Comparison of ENCODE assay signal across 1 cellular context in the genomic region with DNA sequence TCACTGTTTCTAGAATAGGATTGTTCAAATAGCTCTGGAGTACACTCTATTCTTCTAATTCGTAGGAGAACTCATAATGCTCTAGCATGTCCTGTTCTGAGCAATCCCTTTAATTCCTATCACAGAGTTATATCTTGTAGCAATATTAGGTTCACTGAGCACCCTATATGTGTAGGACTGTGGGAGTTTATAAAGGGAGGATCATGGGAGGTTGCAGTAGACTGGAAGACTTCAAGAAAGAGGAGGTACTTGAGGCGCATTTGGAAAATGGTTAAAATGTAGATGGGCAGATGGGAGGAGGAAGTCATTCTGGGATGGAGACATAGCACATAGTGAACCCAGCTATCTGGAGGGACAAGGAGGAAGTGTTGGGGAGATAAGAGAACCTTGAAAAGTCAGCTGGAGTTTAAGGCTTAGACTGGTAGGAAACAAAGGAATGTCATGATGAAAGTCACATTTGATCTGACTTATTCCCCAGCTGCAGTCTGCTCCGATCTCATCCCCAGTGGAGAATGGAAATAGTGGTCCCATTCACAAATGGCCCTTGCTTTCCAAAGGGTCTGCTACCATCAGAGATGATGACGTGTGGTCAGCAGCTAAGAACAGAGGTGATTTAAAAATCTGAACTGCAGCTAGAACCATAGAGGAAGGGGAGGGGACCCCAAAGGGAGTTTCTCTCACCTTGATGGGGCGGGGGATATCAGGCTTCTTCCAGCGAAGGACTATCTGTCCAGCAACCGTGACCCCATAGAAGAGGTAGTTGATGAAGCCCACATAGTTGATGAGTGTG.
TF ChIP-seq lines count a peak whose summit lies in the region.

No MANE protein-coding gene starts in this region.

TF ChIP-seq in K562, 482 proteins besides CTCF, POLR2A, EP300 and RAD21 (continues in another document):
- TF ChIP-seq TRIM24 (IDR thresholded peaks at IDR 0.05) (peak in 1 of 2 experiments; percentile 60; a peak in 2 of 4 replicates), MCM2 (IDR thresholded peaks at IDR 0.05; ENCODE audit: low read depth) (no peak), RBM25 (IDR thresholded peaks at IDR 0.05; ENCODE audit: low read depth, low read length, severe bottlenecking) (no peak), CHD4 (IDR thresholded peaks at IDR 0.05; ENCODE audit: insufficient read depth, insufficient replicate concordance, low read depth, low read length, poor library complexity, severe bottlenecking) (no peak), KDM5B (IDR thresholded peaks at IDR 0.05; ENCODE audit: insufficient replicate concordance, low read depth, low read length) (no peak), SMARCC2 (IDR thresholded peaks at IDR 0.05; ENCODE audit: low read depth) (no peak), CEBPB (tag; IDR thresholded peaks at IDR 0.05) (no peak), ZNF239 (CRISPR knock-in tag; IDR thresholded peaks at IDR 0.05) (no peak), RBBP5 (IDR thresholded peaks at IDR 0.05; ENCODE audit: borderline replicate concordance, insufficient read depth, low read length, poor library complexity, severe bottlenecking) (no peak), GATAD2B (IDR thresholded peaks at IDR 0.05; ENCODE audit: borderline replicate concordance) (no peak), CHD2 (IDR thresholded peaks at IDR 0.05; ENCODE audit: low read depth, low read length) (no peak), MYNN (IDR thresholded peaks at IDR 0.05) (no peak), MYNN (CRISPR knock-in tag; IDR thresholded peaks at IDR 0.05) (no peak), FOXA3 (CRISPR knock-in tag; conservative IDR thresholded peaks at IDR 0.05 in 1 of 2, IDR thresholded peaks at IDR 0.05 in 1 of 2) (0 out of 4 replicates have a peak, but pooled peaks of 1 of the 2 experiments have one; percentile 10), ESRRA (IDR thresholded peaks at IDR 0.05; ENCODE audit: borderline replicate concordance, low read depth) (peak; percentile 54; the same call in 1 of the 2 replicates), JUND (IDR thresholded peaks at IDR 0.05; ENCODE audit: borderline replicate concordance, low read depth, low read length) (no peak; the same call in 1 of the 2 replicates), JUND (tag; IDR thresholded peaks at IDR 0.05; ENCODE audit: borderline replicate concordance, low read depth, low read length) (peak; percentile 34; the same call in 1 of the 3 replicates), SPI1 (IDR thresholded peaks at IDR 0.05; ENCODE audit: borderline replicate concordance, low read depth, low read length) (peak; percentile 91; the same call in 1 of the 2 replicates), NEUROD1 (IDR thresholded peaks at IDR 0.05; ENCODE audit: borderline replicate concordance, low read depth, low read length, partially characterized antibody) (no peak), POLR3A (IDR thresholded peaks at IDR 0.05; ENCODE audit: borderline replicate concordance, extremely low read depth, insufficient read depth, insufficient read length) (no peak), ZBTB1 (CRISPR knock-in tag; IDR thresholded peaks at IDR 0.05; ENCODE audit: borderline replicate concordance, low read depth) (no peak), KAT7 (CRISPR knock-in tag; IDR thresholded peaks at IDR 0.05; ENCODE audit: borderline replicate concordance) (no peak), ZFP1 (CRISPR knock-in tag; IDR thresholded peaks at IDR 0.05) (no peak), NCOR1 (IDR thresholded peaks at IDR 0.05) (peak; percentile 74; the same call in 1 of the 2 replicates), MECOM (CRISPR knock-in tag; IDR thresholded peaks at IDR 0.05) (peak; percentile 57; the same call in 1 of the 2 replicates)
- TF ChIP-seq, protein P1, sequence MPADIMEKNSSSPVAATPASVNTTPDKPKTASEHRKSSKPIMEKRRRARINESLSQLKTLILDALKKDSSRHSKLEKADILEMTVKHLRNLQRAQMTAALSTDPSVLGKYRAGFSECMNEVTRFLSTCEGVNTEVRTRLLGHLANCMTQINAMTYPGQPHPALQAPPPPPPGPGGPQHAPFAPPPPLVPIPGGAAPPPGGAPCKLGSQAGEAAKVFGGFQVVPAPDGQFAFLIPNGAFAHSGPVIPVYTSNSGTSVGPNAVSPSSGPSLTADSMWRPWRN (IDR thresholded peaks at IDR 0.05; ENCODE audit: low read depth) = no peak
- TF ChIP-seq, protein P2, sequence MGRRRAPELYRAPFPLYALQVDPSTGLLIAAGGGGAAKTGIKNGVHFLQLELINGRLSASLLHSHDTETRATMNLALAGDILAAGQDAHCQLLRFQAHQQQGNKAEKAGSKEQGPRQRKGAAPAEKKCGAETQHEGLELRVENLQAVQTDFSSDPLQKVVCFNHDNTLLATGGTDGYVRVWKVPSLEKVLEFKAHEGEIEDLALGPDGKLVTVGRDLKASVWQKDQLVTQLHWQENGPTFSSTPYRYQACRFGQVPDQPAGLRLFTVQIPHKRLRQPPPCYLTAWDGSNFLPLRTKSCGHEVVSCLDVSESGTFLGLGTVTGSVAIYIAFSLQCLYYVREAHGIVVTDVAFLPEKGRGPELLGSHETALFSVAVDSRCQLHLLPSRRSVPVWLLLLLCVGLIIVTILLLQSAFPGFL (CRISPR knock-in tag; IDR thresholded peaks at IDR 0.05) = no peak
- TF ChIP-seq, protein P3, sequence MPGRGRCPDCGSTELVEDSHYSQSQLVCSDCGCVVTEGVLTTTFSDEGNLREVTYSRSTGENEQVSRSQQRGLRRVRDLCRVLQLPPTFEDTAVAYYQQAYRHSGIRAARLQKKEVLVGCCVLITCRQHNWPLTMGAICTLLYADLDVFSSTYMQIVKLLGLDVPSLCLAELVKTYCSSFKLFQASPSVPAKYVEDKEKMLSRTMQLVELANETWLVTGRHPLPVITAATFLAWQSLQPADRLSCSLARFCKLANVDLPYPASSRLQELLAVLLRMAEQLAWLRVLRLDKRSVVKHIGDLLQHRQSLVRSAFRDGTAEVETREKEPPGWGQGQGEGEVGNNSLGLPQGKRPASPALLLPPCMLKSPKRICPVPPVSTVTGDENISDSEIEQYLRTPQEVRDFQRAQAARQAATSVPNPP (IDR thresholded peaks at IDR 0.05; ENCODE audit: borderline replicate concordance, insufficient read depth, insufficient read length) = no peak
- TF ChIP-seq, protein P4, sequence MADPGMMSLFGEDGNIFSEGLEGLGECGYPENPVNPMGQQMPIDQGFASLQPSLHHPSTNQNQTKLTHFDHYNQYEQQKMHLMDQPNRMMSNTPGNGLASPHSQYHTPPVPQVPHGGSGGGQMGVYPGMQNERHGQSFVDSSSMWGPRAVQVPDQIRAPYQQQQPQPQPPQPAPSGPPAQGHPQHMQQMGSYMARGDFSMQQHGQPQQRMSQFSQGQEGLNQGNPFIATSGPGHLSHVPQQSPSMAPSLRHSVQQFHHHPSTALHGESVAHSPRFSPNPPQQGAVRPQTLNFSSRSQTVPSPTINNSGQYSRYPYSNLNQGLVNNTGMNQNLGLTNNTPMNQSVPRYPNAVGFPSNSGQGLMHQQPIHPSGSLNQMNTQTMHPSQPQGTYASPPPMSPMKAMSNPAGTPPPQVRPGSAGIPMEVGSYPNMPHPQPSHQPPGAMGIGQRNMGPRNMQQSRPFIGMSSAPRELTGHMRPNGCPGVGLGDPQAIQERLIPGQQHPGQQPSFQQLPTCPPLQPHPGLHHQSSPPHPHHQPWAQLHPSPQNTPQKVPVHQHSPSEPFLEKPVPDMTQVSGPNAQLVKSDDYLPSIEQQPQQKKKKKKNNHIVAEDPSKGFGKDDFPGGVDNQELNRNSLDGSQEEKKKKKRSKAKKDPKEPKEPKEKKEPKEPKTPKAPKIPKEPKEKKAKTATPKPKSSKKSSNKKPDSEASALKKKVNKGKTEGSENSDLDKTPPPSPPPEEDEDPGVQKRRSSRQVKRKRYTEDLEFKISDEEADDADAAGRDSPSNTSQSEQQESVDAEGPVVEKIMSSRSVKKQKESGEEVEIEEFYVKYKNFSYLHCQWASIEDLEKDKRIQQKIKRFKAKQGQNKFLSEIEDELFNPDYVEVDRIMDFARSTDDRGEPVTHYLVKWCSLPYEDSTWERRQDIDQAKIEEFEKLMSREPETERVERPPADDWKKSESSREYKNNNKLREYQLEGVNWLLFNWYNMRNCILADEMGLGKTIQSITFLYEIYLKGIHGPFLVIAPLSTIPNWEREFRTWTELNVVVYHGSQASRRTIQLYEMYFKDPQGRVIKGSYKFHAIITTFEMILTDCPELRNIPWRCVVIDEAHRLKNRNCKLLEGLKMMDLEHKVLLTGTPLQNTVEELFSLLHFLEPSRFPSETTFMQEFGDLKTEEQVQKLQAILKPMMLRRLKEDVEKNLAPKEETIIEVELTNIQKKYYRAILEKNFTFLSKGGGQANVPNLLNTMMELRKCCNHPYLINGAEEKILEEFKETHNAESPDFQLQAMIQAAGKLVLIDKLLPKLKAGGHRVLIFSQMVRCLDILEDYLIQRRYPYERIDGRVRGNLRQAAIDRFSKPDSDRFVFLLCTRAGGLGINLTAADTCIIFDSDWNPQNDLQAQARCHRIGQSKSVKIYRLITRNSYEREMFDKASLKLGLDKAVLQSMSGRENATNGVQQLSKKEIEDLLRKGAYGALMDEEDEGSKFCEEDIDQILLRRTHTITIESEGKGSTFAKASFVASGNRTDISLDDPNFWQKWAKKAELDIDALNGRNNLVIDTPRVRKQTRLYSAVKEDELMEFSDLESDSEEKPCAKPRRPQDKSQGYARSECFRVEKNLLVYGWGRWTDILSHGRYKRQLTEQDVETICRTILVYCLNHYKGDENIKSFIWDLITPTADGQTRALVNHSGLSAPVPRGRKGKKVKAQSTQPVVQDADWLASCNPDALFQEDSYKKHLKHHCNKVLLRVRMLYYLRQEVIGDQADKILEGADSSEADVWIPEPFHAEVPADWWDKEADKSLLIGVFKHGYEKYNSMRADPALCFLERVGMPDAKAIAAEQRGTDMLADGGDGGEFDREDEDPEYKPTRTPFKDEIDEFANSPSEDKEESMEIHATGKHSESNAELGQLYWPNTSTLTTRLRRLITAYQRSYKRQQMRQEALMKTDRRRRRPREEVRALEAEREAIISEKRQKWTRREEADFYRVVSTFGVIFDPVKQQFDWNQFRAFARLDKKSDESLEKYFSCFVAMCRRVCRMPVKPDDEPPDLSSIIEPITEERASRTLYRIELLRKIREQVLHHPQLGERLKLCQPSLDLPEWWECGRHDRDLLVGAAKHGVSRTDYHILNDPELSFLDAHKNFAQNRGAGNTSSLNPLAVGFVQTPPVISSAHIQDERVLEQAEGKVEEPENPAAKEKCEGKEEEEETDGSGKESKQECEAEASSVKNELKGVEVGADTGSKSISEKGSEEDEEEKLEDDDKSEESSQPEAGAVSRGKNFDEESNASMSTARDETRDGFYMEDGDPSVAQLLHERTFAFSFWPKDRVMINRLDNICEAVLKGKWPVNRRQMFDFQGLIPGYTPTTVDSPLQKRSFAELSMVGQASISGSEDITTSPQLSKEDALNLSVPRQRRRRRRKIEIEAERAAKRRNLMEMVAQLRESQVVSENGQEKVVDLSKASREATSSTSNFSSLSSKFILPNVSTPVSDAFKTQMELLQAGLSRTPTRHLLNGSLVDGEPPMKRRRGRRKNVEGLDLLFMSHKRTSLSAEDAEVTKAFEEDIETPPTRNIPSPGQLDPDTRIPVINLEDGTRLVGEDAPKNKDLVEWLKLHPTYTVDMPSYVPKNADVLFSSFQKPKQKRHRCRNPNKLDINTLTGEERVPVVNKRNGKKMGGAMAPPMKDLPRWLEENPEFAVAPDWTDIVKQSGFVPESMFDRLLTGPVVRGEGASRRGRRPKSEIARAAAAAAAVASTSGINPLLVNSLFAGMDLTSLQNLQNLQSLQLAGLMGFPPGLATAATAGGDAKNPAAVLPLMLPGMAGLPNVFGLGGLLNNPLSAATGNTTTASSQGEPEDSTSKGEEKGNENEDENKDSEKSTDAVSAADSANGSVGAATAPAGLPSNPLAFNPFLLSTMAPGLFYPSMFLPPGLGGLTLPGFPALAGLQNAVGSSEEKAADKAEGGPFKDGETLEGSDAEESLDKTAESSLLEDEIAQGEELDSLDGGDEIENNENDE (IDR thresholded peaks at IDR 0.05; ENCODE audit: low read depth, low read length) = no peak
- TF ChIP-seq, protein P5, sequence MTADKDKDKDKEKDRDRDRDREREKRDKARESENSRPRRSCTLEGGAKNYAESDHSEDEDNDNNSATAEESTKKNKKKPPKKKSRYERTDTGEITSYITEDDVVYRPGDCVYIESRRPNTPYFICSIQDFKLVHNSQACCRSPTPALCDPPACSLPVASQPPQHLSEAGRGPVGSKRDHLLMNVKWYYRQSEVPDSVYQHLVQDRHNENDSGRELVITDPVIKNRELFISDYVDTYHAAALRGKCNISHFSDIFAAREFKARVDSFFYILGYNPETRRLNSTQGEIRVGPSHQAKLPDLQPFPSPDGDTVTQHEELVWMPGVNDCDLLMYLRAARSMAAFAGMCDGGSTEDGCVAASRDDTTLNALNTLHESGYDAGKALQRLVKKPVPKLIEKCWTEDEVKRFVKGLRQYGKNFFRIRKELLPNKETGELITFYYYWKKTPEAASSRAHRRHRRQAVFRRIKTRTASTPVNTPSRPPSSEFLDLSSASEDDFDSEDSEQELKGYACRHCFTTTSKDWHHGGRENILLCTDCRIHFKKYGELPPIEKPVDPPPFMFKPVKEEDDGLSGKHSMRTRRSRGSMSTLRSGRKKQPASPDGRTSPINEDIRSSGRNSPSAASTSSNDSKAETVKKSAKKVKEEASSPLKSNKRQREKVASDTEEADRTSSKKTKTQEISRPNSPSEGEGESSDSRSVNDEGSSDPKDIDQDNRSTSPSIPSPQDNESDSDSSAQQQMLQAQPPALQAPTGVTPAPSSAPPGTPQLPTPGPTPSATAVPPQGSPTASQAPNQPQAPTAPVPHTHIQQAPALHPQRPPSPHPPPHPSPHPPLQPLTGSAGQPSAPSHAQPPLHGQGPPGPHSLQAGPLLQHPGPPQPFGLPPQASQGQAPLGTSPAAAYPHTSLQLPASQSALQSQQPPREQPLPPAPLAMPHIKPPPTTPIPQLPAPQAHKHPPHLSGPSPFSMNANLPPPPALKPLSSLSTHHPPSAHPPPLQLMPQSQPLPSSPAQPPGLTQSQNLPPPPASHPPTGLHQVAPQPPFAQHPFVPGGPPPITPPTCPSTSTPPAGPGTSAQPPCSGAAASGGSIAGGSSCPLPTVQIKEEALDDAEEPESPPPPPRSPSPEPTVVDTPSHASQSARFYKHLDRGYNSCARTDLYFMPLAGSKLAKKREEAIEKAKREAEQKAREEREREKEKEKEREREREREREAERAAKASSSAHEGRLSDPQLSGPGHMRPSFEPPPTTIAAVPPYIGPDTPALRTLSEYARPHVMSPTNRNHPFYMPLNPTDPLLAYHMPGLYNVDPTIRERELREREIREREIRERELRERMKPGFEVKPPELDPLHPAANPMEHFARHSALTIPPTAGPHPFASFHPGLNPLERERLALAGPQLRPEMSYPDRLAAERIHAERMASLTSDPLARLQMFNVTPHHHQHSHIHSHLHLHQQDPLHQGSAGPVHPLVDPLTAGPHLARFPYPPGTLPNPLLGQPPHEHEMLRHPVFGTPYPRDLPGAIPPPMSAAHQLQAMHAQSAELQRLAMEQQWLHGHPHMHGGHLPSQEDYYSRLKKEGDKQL (CRISPR knock-in tag; IDR thresholded peaks at IDR 0.05; ENCODE audit: borderline replicate concordance) = no peak
- TF ChIP-seq, protein P6, sequence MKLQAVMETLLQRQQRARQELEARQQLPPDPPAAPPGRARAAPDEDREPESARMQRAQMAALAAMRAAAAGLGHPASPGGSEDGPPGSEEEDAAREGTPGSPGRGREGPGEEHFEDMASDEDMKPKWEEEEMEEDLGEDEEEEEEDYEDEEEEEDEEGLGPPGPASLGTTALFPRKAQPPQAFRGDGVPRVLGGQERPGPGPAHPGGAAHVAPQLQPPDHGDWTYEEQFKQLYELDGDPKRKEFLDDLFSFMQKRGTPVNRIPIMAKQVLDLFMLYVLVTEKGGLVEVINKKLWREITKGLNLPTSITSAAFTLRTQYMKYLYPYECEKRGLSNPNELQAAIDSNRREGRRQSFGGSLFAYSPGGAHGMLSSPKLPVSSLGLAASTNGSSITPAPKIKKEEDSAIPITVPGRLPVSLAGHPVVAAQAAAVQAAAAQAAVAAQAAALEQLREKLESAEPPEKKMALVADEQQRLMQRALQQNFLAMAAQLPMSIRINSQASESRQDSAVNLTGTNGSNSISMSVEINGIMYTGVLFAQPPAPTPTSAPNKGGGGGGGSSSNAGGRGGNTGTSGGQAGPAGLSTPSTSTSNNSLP (IDR thresholded peaks at IDR 0.05; ENCODE audit: borderline replicate concordance, low read depth, low read length) = no peak
